Comparison of ENCODE assay signal across 8 cellular contexts in the genomic region with DNA sequence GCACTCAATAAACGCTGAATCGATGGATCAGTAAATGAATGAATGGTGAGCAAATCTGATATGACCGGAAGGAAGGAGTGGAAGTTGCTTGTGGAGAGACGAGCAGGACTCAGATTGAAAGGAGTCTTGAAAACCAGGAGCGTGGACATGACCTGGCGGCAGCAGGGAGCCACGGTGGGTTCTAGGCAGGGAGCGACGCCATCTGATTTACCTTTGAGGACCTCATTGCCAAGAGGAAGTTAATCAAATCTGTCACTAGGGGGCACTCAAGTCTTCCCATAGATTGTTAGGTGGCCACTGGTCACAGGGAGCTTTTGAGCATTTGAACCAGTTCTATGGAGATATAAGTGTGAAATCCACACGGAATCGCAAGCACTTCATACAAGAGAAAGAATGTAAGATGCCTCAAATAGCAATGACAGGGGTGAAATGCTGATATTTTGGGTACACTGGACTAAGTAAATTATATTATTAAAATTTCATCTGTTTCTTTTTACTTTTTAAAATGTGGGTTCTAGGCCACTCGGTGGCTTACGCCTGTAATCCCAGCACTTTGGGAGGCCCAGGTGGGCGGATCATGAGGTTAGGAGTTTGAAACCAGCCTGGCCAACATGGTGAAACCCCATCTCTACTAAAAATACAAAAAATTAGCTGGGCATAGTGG. TPM values are rescaled to one million over a fixed set of nuclear protein-coding genes. Genes with fewer than 3 reads are reported as not detected.
A peak's percentile ranks its signal among the peaks of the same experiment; 100 is the strongest.
DNase-seq lines count a peak whose midpoint lies in the region; ATAC-seq and TF ChIP-seq lines count a peak whose summit lies in the region.

No MANE protein-coding gene starts in this region.

- WGBS in GM23248 (ENCODE audit: low coverage in 1 of 2, low lambda C conversion rate in 2 of 2, missing lambda C conversion rate in 2 of 2), 2 experiments: 44 to 45% methylated on average over 14 of the region's 14 CpGs

- 0 out of 2 replicates have a peak, but pooled peaks cover 3% of the 10 kb centered on the region for H3K9me3 Mint-ChIP-seq in WTC11

- no peak overlapping the region for H3K27ac ChIP-seq in GM23248
- H3K27ac ChIP-seq in effector memory CD4-positive, alpha-beta T cell (ENCODE audit: insufficient read depth, low read length, poor library complexity, severe bottlenecking): no peak overlapping the region

- H3K9ac ChIP-seq in GM23248: no peak overlapping the region

- no peak overlapping the region for H3K4me3 Mint-ChIP-seq in WTC11

- H3K27ac Mint-ChIP-seq in WTC11: peak overlapping the region; percentile 80; the same call in 1 of the 2 replicates

- no peaks in the 10 kb centered on the region for H3K9me2 ChIP-seq in GM23248 (ENCODE audit: insufficient read depth)

- no peaks in the 10 kb centered on the region for H3K79me2 ChIP-seq in GM23248 (ENCODE audit: insufficient read depth)

- H3K27me3 Mint-ChIP-seq in WTC11 (ENCODE audit: low read depth): peaks cover 3% of the 10 kb centered on the region; the same call in 1 of the 2 replicates

- in situ Hi-C loops in GM23248 (cut with MboI): no loop called here

- no peaks in the 10 kb centered on the region for H4K20me1 ChIP-seq in GM23248 (ENCODE audit: insufficient read depth)

- no peaks in the 10 kb centered on the region for H3F3A ChIP-seq in GM23248 (ENCODE audit: insufficient read depth)

- no peaks in the 10 kb centered on the region for H3K9me3 ChIP-seq in GM23248 (ENCODE audit: low read depth)
- H3K9me3 ChIP-seq in effector memory CD4-positive, alpha-beta T cell (ENCODE audit: control insufficient read depth, low read length): no peaks in the 10 kb centered on the region

- ATAC-seq in WTC11 (peak; percentile 61), omental fat pad (ENCODE audit: low FRiP score) (no peak)

- TF ChIP-seq CTCF in WTC11 (IDR thresholded peaks at IDR 0.05): peak; percentile 57
- TF ChIP-seq CTCF in omental fat pad (IDR thresholded peaks at IDR 0.05): no peak

- no peak overlapping the region for H3K4me3 ChIP-seq in GM23248
- no peak overlapping the region for H3K4me3 ChIP-seq in effector memory CD4-positive, alpha-beta T cell (ENCODE audit: insufficient read depth, low read depth, low read length, poor library complexity, severe bottlenecking)

- H3K36me3 Mint-ChIP-seq in WTC11: no peaks in the 10 kb centered on the region

- POLR2A ChIA-PET in WTC11 (lab: Charles Lee): interaction anchor here (0.5 to 1.0 kb wide), 4 partner anchors 51 to 180 kb away, joined by 3 to 4 read pairs (median 3); a partner anchor contains a TSS

- peaks cover 7% of the 10 kb centered on the region for H3K4me1 ChIP-seq in GM23248 (ENCODE audit: insufficient read depth)
- no peaks in the 10 kb centered on the region for H3K4me1 ChIP-seq in effector memory CD4-positive, alpha-beta T cell (ENCODE audit: control insufficient read depth, insufficient read depth, low read length, poor library complexity, severe bottlenecking)

- DNase-seq in Ammon's horn (ENCODE audit: low spot score) (peak; percentile 90), GM23248 (peak; percentile 76), NCI-H226 (peak; percentile 64), WTC11 (ENCODE audit: low spot score) (peak; percentile 47), lung microvascular endothelial cell (ENCODE audit: low read depth in 2 of 2) (peak; percentile 82 to 92), stromal cell of bone marrow (ENCODE audit: low read depth) (peak; percentile 61), omental fat pad (ENCODE audit: low spot score) (no peak)
- DNase-seq in effector memory CD4-positive, alpha-beta T cell: peak in 2 of 3 donors; percentile 5 to 27

- CTCF ChIA-PET in WTC11 (lab: Charles Lee): interaction anchor here (0.6 to 3.2 kb wide), 27 partner anchors 9 to 355 kb away, joined by 3 to 55 read pairs (median 5); a partner anchor contains a TSS

- peaks cover 25% of the 10 kb centered on the region for H3K4me1 Mint-ChIP-seq in WTC11

- H3K4me2 ChIP-seq in GM23248 (ENCODE audit: unreplicated experiment): no peak overlapping the region

- H3K36me3 ChIP-seq in GM23248 (ENCODE audit: low read depth): no peaks in the 10 kb centered on the region
- H3K36me3 ChIP-seq in effector memory CD4-positive, alpha-beta T cell (ENCODE audit: control insufficient read depth, insufficient read depth, low read length): no peaks in the 10 kb centered on the region

- H2AFZ ChIP-seq in GM23248: no peak overlapping the region

- H3K27me3 ChIP-seq in GM23248 (replicated peaks; ENCODE audit: insufficient read depth): no peaks in the 10 kb centered on the region
- no peaks in the 10 kb centered on the region for H3K27me3 ChIP-seq in effector memory CD4-positive, alpha-beta T cell (replicated peaks; ENCODE audit: control insufficient read depth, insufficient read depth, low read length, poor library complexity, severe bottlenecking)

TF ChIP-seq in WTC11, 78 proteins besides CTCF, POLR2A, EP300 and RAD21:
- TF ChIP-seq GRHL2 (CRISPR knock-in tag; IDR thresholded peaks at IDR 0.05; ENCODE audit: insufficient replicate concordance, severe bottlenecking): no peak
- TF ChIP-seq, protein P1, sequence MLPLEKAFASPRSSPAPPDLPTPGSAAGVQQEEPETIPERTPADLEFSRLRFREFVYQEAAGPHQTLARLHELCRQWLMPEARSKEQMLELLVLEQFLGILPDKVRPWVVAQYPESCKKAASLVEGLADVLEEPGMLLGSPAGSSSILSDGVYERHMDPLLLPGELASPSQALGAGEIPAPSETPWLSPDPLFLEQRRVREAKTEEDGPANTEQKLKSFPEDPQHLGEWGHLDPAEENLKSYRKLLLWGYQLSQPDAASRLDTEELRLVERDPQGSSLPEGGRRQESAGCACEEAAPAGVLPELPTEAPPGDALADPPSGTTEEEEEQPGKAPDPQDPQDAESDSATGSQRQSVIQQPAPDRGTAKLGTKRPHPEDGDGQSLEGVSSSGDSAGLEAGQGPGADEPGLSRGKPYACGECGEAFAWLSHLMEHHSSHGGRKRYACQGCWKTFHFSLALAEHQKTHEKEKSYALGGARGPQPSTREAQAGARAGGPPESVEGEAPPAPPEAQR (CRISPR knock-in tag; IDR thresholded peaks at IDR 0.05): 0 out of 2 replicates have a peak, but pooled peaks have one; percentile 16
- TF ChIP-seq, protein P2, sequence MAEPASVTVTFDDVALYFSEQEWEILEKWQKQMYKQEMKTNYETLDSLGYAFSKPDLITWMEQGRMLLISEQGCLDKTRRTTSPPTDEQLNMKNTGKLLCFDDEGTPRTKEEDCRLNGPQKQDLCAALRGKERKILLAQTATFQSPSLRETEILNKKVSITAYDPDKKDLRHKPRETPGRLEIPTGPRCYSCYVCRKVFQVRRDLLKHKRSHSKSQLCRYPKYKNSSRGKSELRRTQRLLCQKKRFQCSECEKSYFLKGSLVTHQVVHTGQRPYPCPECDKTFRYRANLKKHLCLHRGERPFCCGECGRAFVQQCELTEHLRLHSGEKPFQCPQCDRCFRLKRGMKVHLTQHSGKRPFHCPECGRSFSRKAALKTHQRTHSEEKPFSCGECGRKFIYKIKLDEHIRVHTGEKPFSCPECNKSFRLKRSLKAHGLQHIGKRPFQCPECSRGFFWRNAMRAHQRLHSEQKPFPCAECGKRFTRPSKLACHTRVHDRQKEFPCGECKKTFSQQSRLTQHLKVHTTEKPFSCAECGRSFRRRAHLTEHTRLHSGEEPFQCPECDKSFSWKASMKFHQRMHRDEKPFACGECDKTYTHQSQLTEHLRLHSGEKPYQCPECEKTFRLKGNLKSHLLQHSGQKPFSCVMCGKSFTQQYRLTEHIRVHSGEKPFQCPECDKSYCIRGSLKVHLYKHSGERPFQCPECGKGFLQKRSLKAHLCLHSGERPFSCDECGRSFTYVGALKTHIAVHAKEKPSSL (CRISPR knock-in tag; conservative IDR thresholded peaks at IDR 0.05): no peak
- no peak for TF ChIP-seq ELF4 (CRISPR knock-in tag; IDR thresholded peaks at IDR 0.05; ENCODE audit: low read depth)
- TF ChIP-seq ZNF317 (CRISPR knock-in tag; IDR thresholded peaks at IDR 0.05; ENCODE audit: borderline replicate concordance, low read depth): no peak
- no peak for TF ChIP-seq NR1H2 (CRISPR knock-in tag; IDR thresholded peaks at IDR 0.05)
- no peak for TF ChIP-seq ZNF121 (CRISPR knock-in tag; IDR thresholded peaks at IDR 0.05)
- TF ChIP-seq SP1 (CRISPR knock-in tag; conservative IDR thresholded peaks at IDR 0.05): no peak
- TF ChIP-seq GTF2I (CRISPR knock-in tag; conservative IDR thresholded peaks at IDR 0.05): peak; percentile 99
- TF ChIP-seq, protein P3, sequence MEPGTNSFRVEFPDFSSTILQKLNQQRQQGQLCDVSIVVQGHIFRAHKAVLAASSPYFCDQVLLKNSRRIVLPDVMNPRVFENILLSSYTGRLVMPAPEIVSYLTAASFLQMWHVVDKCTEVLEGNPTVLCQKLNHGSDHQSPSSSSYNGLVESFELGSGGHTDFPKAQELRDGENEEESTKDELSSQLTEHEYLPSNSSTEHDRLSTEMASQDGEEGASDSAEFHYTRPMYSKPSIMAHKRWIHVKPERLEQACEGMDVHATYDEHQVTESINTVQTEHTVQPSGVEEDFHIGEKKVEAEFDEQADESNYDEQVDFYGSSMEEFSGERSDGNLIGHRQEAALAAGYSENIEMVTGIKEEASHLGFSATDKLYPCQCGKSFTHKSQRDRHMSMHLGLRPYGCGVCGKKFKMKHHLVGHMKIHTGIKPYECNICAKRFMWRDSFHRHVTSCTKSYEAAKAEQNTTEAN (CRISPR knock-in tag; IDR thresholded peaks at IDR 0.05): no peak
- TF ChIP-seq, protein P4, sequence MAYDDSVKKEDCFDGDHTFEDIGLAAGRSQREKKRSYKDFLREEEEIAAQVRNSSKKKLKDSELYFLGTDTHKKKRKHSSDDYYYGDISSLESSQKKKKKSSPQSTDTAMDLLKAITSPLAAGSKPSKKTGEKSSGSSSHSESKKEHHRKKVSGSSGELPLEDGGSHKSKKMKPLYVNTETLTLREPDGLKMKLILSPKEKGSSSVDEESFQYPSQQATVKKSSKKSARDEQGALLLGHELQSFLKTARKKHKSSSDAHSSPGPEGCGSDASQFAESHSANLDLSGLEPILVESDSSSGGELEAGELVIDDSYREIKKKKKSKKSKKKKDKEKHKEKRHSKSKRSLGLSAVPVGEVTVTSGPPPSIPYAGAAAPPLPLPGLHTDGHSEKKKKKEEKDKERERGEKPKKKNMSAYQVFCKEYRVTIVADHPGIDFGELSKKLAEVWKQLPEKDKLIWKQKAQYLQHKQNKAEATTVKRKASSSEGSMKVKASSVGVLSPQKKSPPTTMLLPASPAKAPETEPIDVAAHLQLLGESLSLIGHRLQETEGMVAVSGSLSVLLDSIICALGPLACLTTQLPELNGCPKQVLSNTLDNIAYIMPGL (CRISPR knock-in tag; IDR thresholded peaks at IDR 0.05): no peak
TF ChIP-seq in WTC11: peak in this region for 2.

RNA-seq across cellular contexts. Expression of a gene that starts 9.2 kb away (rescaled TPM):
- total RNA-seq in GM23248 (2014; rRNA removed; shearing (Covaris generic)): not detected in 2 replicates
- polyA plus RNA-seq in GM23248 (2016; fragmentation: Nextera tagmentation; extraction: Ambion mirVana): not detected in 2 replicates
- total RNA-seq in WTC11 (2021): 54.8 to 67.3 TPM (median 62.2 TPM) in 3 replicates
- not detected in 2 replicates for total RNA-seq in lung microvascular endothelial cell
- not detected for total RNA-seq in omental fat pad

RNA-seq across cellular contexts. Expression of a gene that starts 50.6 kb away (rescaled TPM):
- total RNA-seq in GM23248 (2014; rRNA removed; shearing (Covaris generic)): not detected in 2 replicates
- polyA plus RNA-seq in GM23248 (2016; fragmentation: Nextera tagmentation; extraction: Ambion mirVana): not detected in 2 replicates
- 116 to 153 TPM (median 150 TPM) in 3 replicates for total RNA-seq in WTC11 (2021)
- 6.5 and 26.4 TPM in 2 replicates for total RNA-seq in lung microvascular endothelial cell
- total RNA-seq in omental fat pad: 10 to 100 TPM; 18.4 to 34.1 (median 26.6) TPM

Comparison
In these comparisons a context has a peak if more than half of its experiments do, and no peak if none do; other contexts are left out.
1. RNA of a gene that starts 9.2 kb away (total RNA-seq): 54.8 to 67.3 TPM in WTC11; not detected in GM23248, not detected in lung microvascular endothelial cell and not detected in omental fat pad; every median in the first group is over 10 times any median in the second.